ENCODE assay signal across 9 cellular contexts in the genomic region with DNA sequence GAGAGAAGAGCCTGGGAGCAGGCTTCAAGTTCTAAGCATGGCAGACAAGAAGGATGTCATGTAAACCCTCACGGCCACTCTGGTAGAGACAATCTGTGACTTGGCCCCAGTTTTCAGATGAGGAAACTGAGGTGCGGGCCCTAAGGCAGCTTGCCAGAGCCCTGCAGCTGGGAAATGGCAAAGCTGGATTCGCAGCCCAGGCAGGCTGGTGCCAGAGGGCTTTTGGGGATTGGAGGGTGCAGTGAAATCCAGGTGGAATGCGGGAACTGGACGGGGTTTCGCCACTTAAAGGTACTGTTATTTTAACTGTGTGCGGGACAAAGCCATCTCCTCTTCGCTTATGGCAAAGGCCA. TPM values are rescaled to one million over a fixed set of nuclear protein-coding genes. Genes with fewer than 3 reads are reported as not detected.
DNase-seq lines count a peak whose midpoint lies in the region; ATAC-seq and TF ChIP-seq lines count a peak whose summit lies in the region.
"Had no signal": no experiment of that assay in that cellular context is flagged by ENCODE, and none has a peak within 500 bp of the region (broad histone marks: within the 10 kb centered on the region; RNA-seq: fewer than 3 reads in every experiment).

No MANE protein-coding gene starts in this region.

- no peaks in the 10 kb centered on the region for H3K79me2 ChIP-seq in GM23248 (ENCODE audit: insufficient read depth)

- H3K27ac ChIP-seq in GM23248 (peak overlapping the region; percentile 27; the same call in 1 of the 2 replicates), skeletal muscle tissue (ENCODE audit: low read depth, low read length) (peak overlapping the region; percentile 99)

- H3K9ac ChIP-seq in GM23248 (peak overlapping the region; percentile 90), skeletal muscle tissue (ENCODE audit: low read depth in 1 of 3, low read length in 3 of 3) (peak overlapping the region in 2 of 3 donors; percentile 95 to 96)

- H2AFZ ChIP-seq in GM23248, result peak overlapping the region; percentile 81

- H3K9me2 ChIP-seq in GM23248 (ENCODE audit: insufficient read depth), result no peaks in the 10 kb centered on the region

- no peak for DNase-seq in GM23248
- peak; percentile 72 for DNase-seq in RKO (ENCODE audit: low spot score)
- peak; percentile 65 for DNase-seq in fibroblast of mammary gland (ENCODE audit: low read depth)
- DNase-seq in NCI-H2029 (lab: John Stamatoyannopoulos, UW), result no peak
- no peak for DNase-seq in DMS153 (lab: John Stamatoyannopoulos, UW)
- no peak for DNase-seq in anterior cingulate cortex (lab: John Stamatoyannopoulos, UW)

- H3K27me3 ChIP-seq in GM23248 (replicated peaks; ENCODE audit: insufficient read depth) (no peaks in the 10 kb centered on the region), skeletal muscle tissue (ENCODE audit: control insufficient read depth in 3 of 3, insufficient read depth in 3 of 3, low read length in 3 of 3) (no peaks in the 10 kb centered on the region)

- H3K4me3 ChIP-seq in GM23248 (peak overlapping the region; percentile 81), fibroblast of mammary gland (ENCODE audit: control insufficient read depth, low read depth, low read length) (peak overlapping the region; percentile 73), skeletal muscle tissue (ENCODE audit: low read length in 3 of 3) (peak overlapping the region; percentile 56 to 86 (median 81))

- H4K20me1 ChIP-seq in GM23248 (ENCODE audit: insufficient read depth), result no peaks in the 10 kb centered on the region

- ATAC-seq in GM18907 (IDR thresholded peaks at IDR 0.05; ENCODE audit: unreplicated experiment), result no peak

- H3K36me3 ChIP-seq in GM23248 (ENCODE audit: low read depth) (no peaks in the 10 kb centered on the region), skeletal muscle tissue (ENCODE audit: control insufficient read depth in 3 of 3, insufficient read depth in 3 of 3, low read length in 3 of 3) (peaks cover 4 to 7% (median 6%) of the 10 kb centered on the region in 3 donors)

- in situ Hi-C loops in GM23248 (cut with MboI), result no loop called here

- H3K9me3 ChIP-seq in GM23248 (ENCODE audit: low read depth), result no peaks in the 10 kb centered on the region
- no peaks in the 10 kb centered on the region for H3K9me3 ChIP-seq in skeletal muscle tissue (ENCODE audit: control insufficient read depth in 3 of 3, low read length in 3 of 3)

- H3K4me1 ChIP-seq in GM23248 (ENCODE audit: insufficient read depth) (peaks cover 18% of the 10 kb centered on the region), skeletal muscle tissue (ENCODE audit: control insufficient read depth in 3 of 3, insufficient read depth in 3 of 3, low read length in 3 of 3) (peaks cover 37 to 49% (median 41%) of the 10 kb centered on the region in 3 donors)

- no peak for TF ChIP-seq CTCF in fibroblast of mammary gland (conservative IDR thresholded peaks at IDR 0.05; ENCODE audit: control insufficient read depth, insufficient read depth, low read depth, low read length)

- no peak overlapping the region for H3K4me2 ChIP-seq in GM23248 (ENCODE audit: unreplicated experiment)

- H3F3A ChIP-seq in GM23248 (ENCODE audit: insufficient read depth), result peaks cover 22% of the 10 kb centered on the region

- WGBS in GM23248 (ENCODE audit: low coverage in 1 of 2, low lambda C conversion rate in 2 of 2, missing lambda C conversion rate in 2 of 2), 2 experiments, result 15 to 19% methylated on average over 8 of the region's 8 CpGs

RNA-seq across cellular contexts. Expression of a gene that starts 0.5 kb away (rescaled TPM):
- total RNA-seq in GM23248 (2014; rRNA removed; shearing (Covaris generic)), result 0.63 and 1.1 TPM in 2 replicates
- 5.7 and 6.3 TPM in 2 replicates for polyA plus RNA-seq in GM23248 (2016; fragmentation: Nextera tagmentation; extraction: Ambion mirVana)
- total RNA-seq in skeletal muscle tissue, result 0.52 TPM

RNA-seq across cellular contexts. Expression of a gene that starts 15.5 kb away (rescaled TPM):
- total RNA-seq in GM23248 (2014; rRNA removed; shearing (Covaris generic)), result not detected in 2 replicates
- polyA plus RNA-seq in GM23248 (2016; fragmentation: Nextera tagmentation; extraction: Ambion mirVana), result 0.62 and 1.2 TPM in 2 replicates
- total RNA-seq in skeletal muscle tissue, result not detected
- total RNA-seq: naive thymus-derived CD4-positive, alpha-beta T cell had no signal
- polyA plus RNA-seq: naive thymus-derived CD4-positive, alpha-beta T cell had no signal

RNA-seq across cellular contexts. Expression of a gene that starts 53.6 kb away (rescaled TPM):
- 1.4 and 2.8 TPM in 2 replicates for total RNA-seq in GM23248 (2014; rRNA removed; shearing (Covaris generic))
- polyA plus RNA-seq in GM23248 (2016; fragmentation: Nextera tagmentation; extraction: Ambion mirVana), result 1.8 and 2.2 TPM in 2 replicates
- total RNA-seq in skeletal muscle tissue, result 3.1 TPM

Comparison
In these comparisons a context has a peak if more than half of its experiments do, and no peak if none do; other contexts are left out.
1. DNase-seq: peak in RKO (single experiment) and fibroblast of mammary gland (single experiment); none in GM23248 (single experiment), NCI-H2029 (single experiment), DMS153 (single experiment) and anterior cingulate cortex (0 of 58).
2. Peak in every context shown above with its lines, with median percentiles within 50 percentile points of each other: H3K4me3 ChIP-seq.